In the genomic region with DNA sequence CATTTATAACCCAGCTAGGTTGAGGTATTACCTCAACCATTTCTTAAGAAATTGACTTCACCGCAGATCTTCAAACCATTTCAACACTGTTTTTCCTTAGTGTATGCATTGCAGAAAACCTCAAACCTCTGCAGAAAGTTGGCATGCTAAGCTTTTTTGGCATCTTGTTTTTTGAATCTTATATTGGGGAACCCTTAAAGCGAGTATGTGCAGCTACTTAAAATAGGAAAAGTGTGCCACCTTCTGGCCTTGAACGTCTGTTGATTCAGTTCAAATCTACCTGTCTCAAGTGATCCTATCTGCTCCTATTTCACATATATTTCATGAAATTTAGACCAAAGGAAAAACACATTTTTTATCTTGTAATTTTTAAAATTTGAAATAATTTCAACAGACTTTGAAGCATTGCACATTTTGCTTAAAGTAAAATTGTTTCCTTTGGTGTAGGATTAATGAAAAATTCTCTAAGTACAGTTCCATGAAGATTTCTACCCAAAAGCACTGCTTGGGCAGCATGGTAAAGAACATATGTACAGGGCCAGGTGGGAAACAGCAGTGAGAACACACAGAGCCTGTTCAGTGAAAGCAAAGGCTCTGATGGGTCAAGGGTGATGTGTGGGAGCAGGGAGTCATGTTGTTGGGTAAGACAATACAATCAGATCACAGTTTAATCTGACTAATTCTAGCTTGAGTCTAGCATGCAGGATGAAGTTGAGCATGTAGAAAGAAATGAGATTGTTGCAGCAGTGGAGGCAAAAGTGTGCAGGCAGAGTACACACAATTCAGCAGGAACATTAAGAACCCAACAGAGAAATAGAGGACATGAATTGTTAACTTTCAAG, we compare ENCODE assay signal across 1 cellular context.
TF ChIP-seq lines count a peak whose summit lies in the region.

No MANE protein-coding gene starts in this region.

TF ChIP-seq in H1, 55 proteins besides CTCF, POLR2A, EP300 and RAD21 (continued from another document):
- TF ChIP-seq, protein P1, sequence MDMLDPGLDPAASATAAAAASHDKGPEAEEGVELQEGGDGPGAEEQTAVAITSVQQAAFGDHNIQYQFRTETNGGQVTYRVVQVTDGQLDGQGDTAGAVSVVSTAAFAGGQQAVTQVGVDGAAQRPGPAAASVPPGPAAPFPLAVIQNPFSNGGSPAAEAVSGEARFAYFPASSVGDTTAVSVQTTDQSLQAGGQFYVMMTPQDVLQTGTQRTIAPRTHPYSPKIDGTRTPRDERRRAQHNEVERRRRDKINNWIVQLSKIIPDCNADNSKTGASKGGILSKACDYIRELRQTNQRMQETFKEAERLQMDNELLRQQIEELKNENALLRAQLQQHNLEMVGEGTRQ (IDR thresholded peaks at IDR 0.05; ENCODE audit: low read length), result no peak
- TF ChIP-seq SP1 (IDR thresholded peaks at IDR 0.05; ENCODE audit: low read depth, low read length), result no peak
- no peak for TF ChIP-seq KDM1A (IDR thresholded peaks at IDR 0.05; ENCODE audit: borderline replicate concordance, low read length)
- no peak for TF ChIP-seq EZH2 (IDR thresholded peaks at IDR 0.05; ENCODE audit: low read depth, low read length, severe bottlenecking)
- TF ChIP-seq, protein P2, sequence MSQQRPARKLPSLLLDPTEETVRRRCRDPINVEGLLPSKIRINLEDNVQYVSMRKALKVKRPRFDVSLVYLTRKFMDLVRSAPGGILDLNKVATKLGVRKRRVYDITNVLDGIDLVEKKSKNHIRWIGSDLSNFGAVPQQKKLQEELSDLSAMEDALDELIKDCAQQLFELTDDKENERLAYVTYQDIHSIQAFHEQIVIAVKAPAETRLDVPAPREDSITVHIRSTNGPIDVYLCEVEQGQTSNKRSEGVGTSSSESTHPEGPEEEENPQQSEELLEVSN (IDR thresholded peaks at IDR 0.05), result no peak
- no peak for TF ChIP-seq MAFK (IDR thresholded peaks at IDR 0.05; ENCODE audit: low read depth, low read length)
- no peak for TF ChIP-seq HDAC6 (IDR thresholded peaks at IDR 0.05; ENCODE audit: low read depth, low read length)
- TF ChIP-seq EGR1 (IDR thresholded peaks at IDR 0.05; ENCODE audit: borderline replicate concordance, low read depth, low read length), result no peak
- TF ChIP-seq SIRT6 (IDR thresholded peaks at IDR 0.05; ENCODE audit: low read length), result no peak
- no peak for TF ChIP-seq RFX5 (IDR thresholded peaks at IDR 0.05; ENCODE audit: borderline replicate concordance, low read depth, low read length)
